ENCODE assay signal across 1 cellular context in the genomic region with DNA sequence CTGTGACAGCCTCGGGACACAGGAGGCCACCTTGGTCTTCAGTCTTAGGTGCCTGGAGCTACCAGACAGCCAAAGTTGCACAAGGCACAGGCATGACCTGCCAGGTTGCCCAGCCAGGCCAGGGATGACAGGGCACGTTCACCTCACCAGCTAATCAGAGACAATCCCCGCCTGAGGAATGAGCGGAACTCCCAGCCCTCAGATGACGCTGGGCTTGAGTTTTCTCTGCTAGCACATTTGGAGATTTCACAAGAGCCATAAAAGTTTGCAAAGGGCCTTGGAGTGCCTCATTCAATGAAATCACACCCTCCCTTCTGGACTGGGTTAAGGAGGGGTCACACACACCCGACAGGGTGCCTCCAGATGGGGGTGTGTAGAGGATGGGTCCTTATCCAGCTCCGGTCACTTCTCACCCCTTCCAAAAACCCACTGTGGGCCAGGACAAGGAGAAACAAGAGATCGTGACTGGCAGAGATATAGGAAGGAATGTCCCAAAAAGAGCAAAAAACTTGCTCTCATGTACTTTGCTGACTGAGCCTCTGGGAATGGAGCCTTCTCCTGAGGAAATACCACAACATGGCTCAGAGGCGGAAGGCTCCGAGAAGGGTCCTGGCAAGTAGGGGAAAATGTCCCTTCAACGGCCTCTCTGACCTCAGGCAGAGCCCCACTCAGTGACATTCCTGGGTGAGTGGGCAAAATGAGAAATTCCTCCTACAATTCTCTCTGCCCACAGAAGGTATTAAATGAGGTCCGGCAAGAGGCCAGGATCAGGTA.
TF ChIP-seq lines count a peak whose summit lies in the region.

No MANE protein-coding gene starts in this region.

TF ChIP-seq in GM23338, 12 proteins besides CTCF, POLR2A, EP300 and RAD21 (continued from another document):
- TF ChIP-seq NANOG (IDR thresholded peaks at IDR 0.05; ENCODE audit: borderline replicate concordance) (no peak), CREB1 (CRISPR knock-in tag; IDR thresholded peaks at IDR 0.05; ENCODE audit: low read depth) (no peak), EZH2 (IDR thresholded peaks at IDR 0.05; ENCODE audit: low read depth, unreplicated experiment) (no peak), JUNB (IDR thresholded peaks at IDR 0.05; ENCODE audit: unreplicated experiment) (no peak), POLR2AphosphoS5 (IDR thresholded peaks at IDR 0.05; ENCODE audit: low read depth) (no peak)
- TF ChIP-seq, protein P1, sequence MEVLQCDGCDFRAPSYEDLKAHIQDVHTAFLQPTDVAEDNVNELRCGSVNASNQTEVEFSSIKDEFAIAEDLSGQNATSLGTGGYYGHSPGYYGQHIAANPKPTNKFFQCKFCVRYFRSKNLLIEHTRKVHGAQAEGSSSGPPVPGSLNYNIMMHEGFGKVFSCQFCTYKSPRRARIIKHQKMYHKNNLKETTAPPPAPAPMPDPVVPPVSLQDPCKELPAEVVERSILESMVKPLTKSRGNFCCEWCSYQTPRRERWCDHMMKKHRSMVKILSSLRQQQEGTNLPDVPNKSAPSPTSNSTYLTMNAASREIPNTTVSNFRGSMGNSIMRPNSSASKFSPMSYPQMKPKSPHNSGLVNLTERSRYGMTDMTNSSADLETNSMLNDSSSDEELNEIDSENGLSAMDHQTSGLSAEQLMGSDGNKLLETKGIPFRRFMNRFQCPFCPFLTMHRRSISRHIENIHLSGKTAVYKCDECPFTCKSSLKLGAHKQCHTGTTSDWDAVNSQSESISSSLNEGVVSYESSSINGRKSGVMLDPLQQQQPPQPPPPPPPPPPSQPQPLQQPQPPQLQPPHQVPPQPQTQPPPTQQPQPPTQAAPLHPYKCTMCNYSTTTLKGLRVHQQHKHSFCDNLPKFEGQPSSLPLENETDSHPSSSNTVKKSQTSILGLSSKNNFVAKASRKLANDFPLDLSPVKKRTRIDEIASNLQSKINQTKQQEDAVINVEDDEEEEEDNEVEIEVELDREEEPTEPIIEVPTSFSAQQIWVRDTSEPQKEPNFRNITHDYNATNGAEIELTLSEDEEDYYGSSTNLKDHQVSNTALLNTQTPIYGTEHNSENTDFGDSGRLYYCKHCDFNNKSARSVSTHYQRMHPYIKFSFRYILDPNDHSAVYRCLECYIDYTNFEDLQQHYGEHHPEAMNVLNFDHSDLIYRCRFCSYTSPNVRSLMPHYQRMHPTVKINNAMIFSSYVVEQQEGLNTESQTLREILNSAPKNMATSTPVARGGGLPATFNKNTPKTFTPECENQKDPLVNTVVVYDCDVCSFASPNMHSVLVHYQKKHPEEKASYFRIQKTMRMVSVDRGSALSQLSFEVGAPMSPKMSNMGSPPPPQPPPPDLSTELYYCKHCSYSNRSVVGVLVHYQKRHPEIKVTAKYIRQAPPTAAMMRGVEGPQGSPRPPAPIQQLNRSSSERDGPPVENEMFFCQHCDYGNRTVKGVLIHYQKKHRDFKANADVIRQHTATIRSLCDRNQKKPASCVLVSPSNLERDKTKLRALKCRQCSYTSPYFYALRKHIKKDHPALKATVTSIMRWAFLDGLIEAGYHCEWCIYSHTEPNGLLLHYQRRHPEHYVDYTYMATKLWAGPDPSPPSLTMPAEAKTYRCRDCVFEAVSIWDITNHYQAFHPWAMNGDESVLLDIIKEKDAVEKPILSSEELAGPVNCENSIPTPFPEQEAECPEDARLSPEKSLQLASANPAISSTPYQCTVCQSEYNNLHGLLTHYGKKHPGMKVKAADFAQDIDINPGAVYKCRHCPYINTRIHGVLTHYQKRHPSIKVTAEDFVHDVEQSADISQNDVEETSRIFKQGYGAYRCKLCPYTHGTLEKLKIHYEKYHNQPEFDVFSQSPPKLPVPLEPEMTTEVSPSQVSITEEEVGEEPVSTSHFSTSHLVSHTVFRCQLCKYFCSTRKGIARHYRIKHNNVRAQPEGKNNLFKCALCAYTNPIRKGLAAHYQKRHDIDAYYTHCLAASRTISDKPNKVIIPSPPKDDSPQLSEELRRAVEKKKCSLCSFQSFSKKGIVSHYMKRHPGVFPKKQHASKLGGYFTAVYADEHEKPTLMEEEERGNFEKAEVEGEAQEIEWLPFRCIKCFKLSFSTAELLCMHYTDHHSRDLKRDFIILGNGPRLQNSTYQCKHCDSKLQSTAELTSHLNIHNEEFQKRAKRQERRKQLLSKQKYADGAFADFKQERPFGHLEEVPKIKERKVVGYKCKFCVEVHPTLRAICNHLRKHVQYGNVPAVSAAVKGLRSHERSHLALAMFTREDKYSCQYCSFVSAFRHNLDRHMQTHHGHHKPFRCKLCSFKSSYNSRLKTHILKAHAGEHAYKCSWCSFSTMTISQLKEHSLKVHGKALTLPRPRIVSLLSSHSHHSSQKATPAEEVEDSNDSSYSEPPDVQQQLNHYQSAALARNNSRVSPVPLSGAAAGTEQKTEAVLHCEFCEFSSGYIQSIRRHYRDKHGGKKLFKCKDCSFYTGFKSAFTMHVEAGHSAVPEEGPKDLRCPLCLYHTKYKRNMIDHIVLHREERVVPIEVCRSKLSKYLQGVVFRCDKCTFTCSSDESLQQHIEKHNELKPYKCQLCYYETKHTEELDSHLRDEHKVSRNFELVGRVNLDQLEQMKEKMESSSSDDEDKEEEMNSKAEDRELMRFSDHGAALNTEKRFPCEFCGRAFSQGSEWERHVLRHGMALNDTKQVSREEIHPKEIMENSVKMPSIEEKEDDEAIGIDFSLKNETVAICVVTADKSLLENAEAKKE (CRISPR knock-in tag; IDR thresholded peaks at IDR 0.05): no peak
